8 cellular contexts compared by ENCODE assay signal in genomic region chr12:121839106-121839992, GRCh38. TPM values are rescaled to one million over a fixed set of nuclear protein-coding genes. Genes with fewer than 3 reads are reported as not detected.
DNase-seq lines count a peak whose midpoint lies in the region; ATAC-seq and TF ChIP-seq lines count a peak whose summit lies in the region.

No MANE protein-coding gene starts in this region.

- CTCF ChIA-PET in activated CD4-positive, alpha-beta memory T cell treated with anti-CD3 and anti-CD28 coated beads for 36 hours (lab: Charles Lee), result interaction anchor here (0.9 to 3.4 kb wide), 7 partner anchors 28 to 127 kb away, joined by 3 to 21 read pairs (median 9); partner anchors contain the start of genes PSMD9, RHOF and TMEM120B

- POLR2A ChIA-PET in activated CD4-positive, alpha-beta memory T cell treated with anti-CD3 and anti-CD28 coated beads for 36 hours (lab: Charles Lee), result interaction anchor here (1.0 kb wide), 2 partner anchors 17 to 27 kb away, joined by 3 read pairs; no protein-coding TSS in a partner anchor

- H3K36me3 Mint-ChIP-seq in activated CD4-positive, alpha-beta memory T cell treated with anti-CD3 and anti-CD28 coated beads for 36 hours, result no peaks in the 10 kb centered on the region

- peak; percentile 95 for DNase-seq in NCI-H748 treated with DMSO at 0.1 percent for 48 hours (lab: John Stamatoyannopoulos, UW)
- peak; percentile 100 for DNase-seq in activated CD4-positive, alpha-beta memory T cell treated with anti-CD3 and anti-CD28 coated beads for 36 hours
- DNase-seq in ecto neural progenitor cell (ENCODE audit: low spot score), result peak; percentile 100
- DNase-seq in lower lobe of right lung, result peak; percentile 100
- DNase-seq in stimulated activated CD4-positive, alpha-beta T cell treated with anti-CD3 and anti-CD28 coated beads, TNF-alpha, amount 100 ng/mL, for 1 hour (ENCODE audit: low read depth in 3 of 3, low spot score in 1 of 3), result peak; percentile 99 to 100 (median 100)

- no peaks in the 10 kb centered on the region for H3K9me3 ChIP-seq in lower lobe of right lung

- H3K4me1 ChIP-seq in lower lobe of right lung, result peaks cover 9% of the 10 kb centered on the region

- H3K27me3 ChIP-seq in lower lobe of right lung (ENCODE audit: low read depth), result no peaks in the 10 kb centered on the region

- H3K4me3 Mint-ChIP-seq in activated CD4-positive, alpha-beta memory T cell treated with anti-CD3 and anti-CD28 coated beads for 36 hours, result peak overlapping the region; percentile 99

- intact Hi-C loops in activated CD4-positive, alpha-beta memory T cell treated with anti-CD3 and anti-CD28 coated beads for 36 hours (cut with micrococcal nuclease), result loop anchor here (1.0 to 2.0 kb wide), 2 partner anchors 45 to 49 kb away; partner anchors contain the start of gene PSMD9
- intact Hi-C loops in lower lobe of right lung (cut with DNase I), result no loop called here

- H3K4me3 ChIP-seq in lower lobe of right lung, result peak overlapping the region; percentile 75

- H3K9me3 Mint-ChIP-seq in activated CD4-positive, alpha-beta memory T cell treated with anti-CD3 and anti-CD28 coated beads for 36 hours, result no peaks in the 10 kb centered on the region

- H3K27ac Mint-ChIP-seq in activated CD4-positive, alpha-beta memory T cell treated with anti-CD3 and anti-CD28 coated beads for 36 hours, result peak overlapping the region; percentile 92

- H3K36me3 ChIP-seq in lower lobe of right lung, result no peaks in the 10 kb centered on the region

- peaks cover 15% of the 10 kb centered on the region for H3K4me1 Mint-ChIP-seq in activated CD4-positive, alpha-beta memory T cell treated with anti-CD3 and anti-CD28 coated beads for 36 hours (ENCODE audit: low read depth)

- no peaks in the 10 kb centered on the region for H3K27me3 Mint-ChIP-seq in activated CD4-positive, alpha-beta memory T cell treated with anti-CD3 and anti-CD28 coated beads for 36 hours

- peak overlapping the region; percentile 77 for H3K27ac ChIP-seq in C4-2B
- H3K27ac ChIP-seq in lower lobe of right lung, result peak overlapping the region; percentile 80

- ATAC-seq in GM19328 (IDR thresholded peaks at IDR 0.05; ENCODE audit: unreplicated experiment) (peak; percentile 87), HG03520 (IDR thresholded peaks at IDR 0.05; ENCODE audit: unreplicated experiment) (peak; percentile 87), lower lobe of right lung (peak; percentile 99 to 100)

- no peak; the same call in 1 of the 2 replicates for TF ChIP-seq CTCF in C4-2B (conservative IDR thresholded peaks at IDR 0.05)
- TF ChIP-seq CTCF in lower lobe of right lung (IDR thresholded peaks at IDR 0.05), result peak; percentile 60

RNA-seq across cellular contexts. Expression of gene HPD, which starts 19.3 kb away (rescaled TPM):
- not detected for total RNA-seq in activated CD4-positive, alpha-beta memory T cell treated with anti-CD3 and anti-CD28 coated beads for 36 hours
- 2.5 TPM for total RNA-seq in lower lobe of right lung

RNA-seq across cellular contexts. Expression of gene SETD1B, which starts 35.5 kb away (rescaled TPM):
- 10 to 100 TPM; 14.1 to 15.2 TPM for total RNA-seq in activated CD4-positive, alpha-beta memory T cell treated with anti-CD3 and anti-CD28 coated beads for 36 hours
- 19.7 TPM for total RNA-seq in lower lobe of right lung

RNA-seq across cellular contexts. Expression of gene RHOF, which starts 45.9 kb away (rescaled TPM):
- total RNA-seq in activated CD4-positive, alpha-beta memory T cell treated with anti-CD3 and anti-CD28 coated beads for 36 hours, result 100 to 1,000 TPM; 136 to 141 TPM
- 28.7 TPM for total RNA-seq in lower lobe of right lung

RNA-seq across cellular contexts. Expression of gene PSMD9, which starts 49.2 kb away (rescaled TPM):
- total RNA-seq in activated CD4-positive, alpha-beta memory T cell treated with anti-CD3 and anti-CD28 coated beads for 36 hours, result 10 to 100 TPM; 60.7 to 64.1 TPM
- total RNA-seq in lower lobe of right lung, result 36.6 TPM

Comparison
In these comparisons a context has a peak if more than half of its experiments do, and no peak if none do; other contexts are left out.
1. Peak in every context shown above with its lines: DNase-seq, ATAC-seq, H3K4me3 ChIP-seq and H3K27ac ChIP-seq.